In genomic region chr5:19903611-19904010, GRCh38 we compare ENCODE assay signal across 17 cellular contexts.
"Had no signal": no experiment of that assay in that cellular context is flagged by ENCODE, and none has a peak within 500 bp of the region (broad histone marks: within the 10 kb centered on the region; RNA-seq: fewer than 3 reads in every experiment).

No MANE protein-coding gene starts in this region.

- H3K36me3 Mint-ChIP-seq: immature natural killer cell, natural killer cell had no signal

- H3K27ac ChIP-seq: epithelial cell of prostate, foreskin keratinocyte, lower lobe of right lung, prostate gland, upper lobe of right lung had no signal

- DNase-seq: activated CD4-positive, alpha-beta memory T cell treated with anti-CD3 and anti-CD28 coated beads, Interleukin-2, amount 10 ng/mL, durations not matched to agents 7 days and 5 days; activated T-cell treated with anti-CD3 and anti-CD28 coated beads, Interleukin-2, amount 50 U/mL, for 72 hours; cortex of kidney; effector memory CD4-positive, alpha-beta T cell; foreskin keratinocyte; immature natural killer cell; left cardiac atrium; lower lobe of right lung; natural killer cell; stimulated activated CD4-positive, alpha-beta T cell treated with anti-CD3 and anti-CD28 coated beads, Interleukin-4, amount 100 ng/mL, for 1 hour; stimulated activated CD8-positive, alpha-beta memory T cell treated with anti-CD3 and anti-CD28 coated beads, Interleukin-4, amount 100 ng/mL, for 48 hours; stimulated activated naive CD8-positive, alpha-beta T cell treated with anti-CD3 and anti-CD28 coated beads, Interleukin-15, Interleukin-2, amounts not matched to agents 100 U/mL and 50 U/mL, for 24 hours; T-helper 9 cell; upper lobe of right lung had no signal

- ATAC-seq: activated T-cell treated with anti-CD3 and anti-CD28 coated beads, Interleukin-2, amount 50 U/mL, for 72 hours; foreskin keratinocyte; left cardiac atrium; lower lobe of right lung; natural killer cell; sciatic nerve; stimulated activated naive CD8-positive, alpha-beta T cell treated with anti-CD3 and anti-CD28 coated beads, Interleukin-15, Interleukin-2, amounts not matched to agents 100 U/mL and 50 U/mL, for 24 hours; upper lobe of right lung had no signal

- H3K27ac Mint-ChIP-seq: activated CD4-positive, alpha-beta memory T cell treated with anti-CD3 and anti-CD28 coated beads, Interleukin-2, amount 10 ng/mL, durations not matched to agents 7 days and 5 days; activated T-cell treated with anti-CD3 and anti-CD28 coated beads, Interleukin-2, amount 50 U/mL, for 72 hours; immature natural killer cell; natural killer cell had no signal

- H3K9me3 ChIP-seq: lower lobe of right lung, prostate gland, upper lobe of right lung had no signal

- H3K27me3 ChIP-seq: foreskin keratinocyte, upper lobe of right lung had no signal

- H3K36me3 ChIP-seq: lower lobe of right lung, prostate gland, upper lobe of right lung had no signal

- H3K4me3 ChIP-seq: lower lobe of right lung, prostate gland, upper lobe of right lung had no signal

- H3K4me3 Mint-ChIP-seq: activated CD4-positive, alpha-beta memory T cell treated with anti-CD3 and anti-CD28 coated beads, Interleukin-2, amount 10 ng/mL, durations not matched to agents 7 days and 5 days; activated T-cell treated with anti-CD3 and anti-CD28 coated beads, Interleukin-2, amount 50 U/mL, for 72 hours; immature natural killer cell; natural killer cell had no signal

- H3K27me3 Mint-ChIP-seq: activated CD4-positive, alpha-beta memory T cell treated with anti-CD3 and anti-CD28 coated beads, Interleukin-2, amount 10 ng/mL, durations not matched to agents 7 days and 5 days had no signal

- H3K4me1 ChIP-seq: foreskin keratinocyte, lower lobe of right lung, prostate gland, upper lobe of right lung had no signal

- H3K4me1 Mint-ChIP-seq: activated CD4-positive, alpha-beta memory T cell treated with anti-CD3 and anti-CD28 coated beads, Interleukin-2, amount 10 ng/mL, durations not matched to agents 7 days and 5 days; immature natural killer cell; natural killer cell had no signal
